In the genomic region with DNA sequence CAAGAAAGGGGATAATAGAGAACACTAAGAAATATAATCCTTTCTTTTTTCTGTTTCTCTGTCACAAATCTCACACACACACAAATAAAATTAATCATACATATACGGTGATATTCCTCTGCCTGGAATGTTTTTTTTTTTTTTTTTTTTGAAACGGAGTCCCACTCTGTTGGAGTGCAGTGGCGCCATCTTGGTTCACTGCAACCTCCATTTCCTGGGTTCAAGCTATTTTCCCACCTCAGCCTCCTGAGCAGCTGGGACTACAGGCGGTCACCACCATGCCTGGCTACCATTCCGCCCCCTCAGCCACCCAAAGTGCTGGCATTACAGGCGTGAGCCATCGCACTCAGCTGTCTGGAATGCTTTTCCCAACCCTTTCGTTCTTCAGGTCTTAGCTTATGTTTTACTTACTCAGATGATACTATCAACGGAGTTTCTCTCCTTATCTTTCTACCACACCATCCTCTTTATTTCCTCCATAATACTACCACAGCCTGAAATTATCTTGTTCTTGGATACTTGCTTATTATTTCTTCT, we compare ENCODE assay signal across 1 cellular context.
TF ChIP-seq lines count a peak whose summit lies in the region.

No MANE protein-coding gene starts in this region.

TF ChIP-seq in K562, 482 proteins besides CTCF, POLR2A, EP300 and RAD21 (continued from another document):
- TF ChIP-seq, protein P1, sequence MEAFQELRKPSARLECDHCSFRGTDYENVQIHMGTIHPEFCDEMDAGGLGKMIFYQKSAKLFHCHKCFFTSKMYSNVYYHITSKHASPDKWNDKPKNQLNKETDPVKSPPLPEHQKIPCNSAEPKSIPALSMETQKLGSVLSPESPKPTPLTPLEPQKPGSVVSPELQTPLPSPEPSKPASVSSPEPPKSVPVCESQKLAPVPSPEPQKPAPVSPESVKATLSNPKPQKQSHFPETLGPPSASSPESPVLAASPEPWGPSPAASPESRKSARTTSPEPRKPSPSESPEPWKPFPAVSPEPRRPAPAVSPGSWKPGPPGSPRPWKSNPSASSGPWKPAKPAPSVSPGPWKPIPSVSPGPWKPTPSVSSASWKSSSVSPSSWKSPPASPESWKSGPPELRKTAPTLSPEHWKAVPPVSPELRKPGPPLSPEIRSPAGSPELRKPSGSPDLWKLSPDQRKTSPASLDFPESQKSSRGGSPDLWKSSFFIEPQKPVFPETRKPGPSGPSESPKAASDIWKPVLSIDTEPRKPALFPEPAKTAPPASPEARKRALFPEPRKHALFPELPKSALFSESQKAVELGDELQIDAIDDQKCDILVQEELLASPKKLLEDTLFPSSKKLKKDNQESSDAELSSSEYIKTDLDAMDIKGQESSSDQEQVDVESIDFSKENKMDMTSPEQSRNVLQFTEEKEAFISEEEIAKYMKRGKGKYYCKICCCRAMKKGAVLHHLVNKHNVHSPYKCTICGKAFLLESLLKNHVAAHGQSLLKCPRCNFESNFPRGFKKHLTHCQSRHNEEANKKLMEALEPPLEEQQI (IDR thresholded peaks at IDR 0.05), result 0 out of 2 replicates have a peak, but pooled peaks have one; percentile 29
- TF ChIP-seq ELF1 (tag; IDR thresholded peaks at IDR 0.05) (no peak), GTF2A2 (tag; IDR thresholded peaks at IDR 0.05) (no peak), POLR2AphosphoS5 (IDR thresholded peaks at IDR 0.05; ENCODE audit: control insufficient read depth, insufficient read depth, low read depth, low read length) (0 out of 2 replicates have a peak, but pooled peaks have one; percentile 24)
- TF ChIP-seq, protein P2, sequence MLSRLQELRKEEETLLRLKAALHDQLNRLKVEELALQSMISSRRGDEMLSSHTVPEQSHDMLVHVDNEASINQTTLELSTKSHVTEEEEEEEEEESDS (CRISPR knock-in tag; IDR thresholded peaks at IDR 0.05), result no peak
